In genomic region chr14:89912667-89913211, GRCh38 we compare ENCODE assay signal across 8 cellular contexts. TPM values are rescaled to one million over a fixed set of nuclear protein-coding genes. Genes with fewer than 3 reads are reported as not detected.
DNase-seq lines count a peak whose midpoint lies in the region; ATAC-seq and TF ChIP-seq lines count a peak whose summit lies in the region.

No MANE protein-coding gene starts in this region.

- no peaks in the 10 kb centered on the region for H3K36me3 ChIP-seq in SJSA1

- peak overlapping the region; percentile 5 for H3T11ph ChIP-seq in H9 (ENCODE audit: low read length)

- peaks cover 6% of the 10 kb centered on the region; the same call in 1 of the 2 replicates for H3K4me1 ChIP-seq in H9 (ENCODE audit: insufficient read depth, low read length)
- H3K4me1 ChIP-seq in SJSA1 (replicated peaks) = peaks cover 58% of the 10 kb centered on the region

- no peak overlapping the region for H4K8ac ChIP-seq in H9 (replicated peaks; ENCODE audit: insufficient read length, low read depth, low read length)

- no peak overlapping the region for H4K91ac ChIP-seq in H9 (ENCODE audit: insufficient read length, low read depth, low read length)

- no peak overlapping the region for H2BK20ac ChIP-seq in H9 (ENCODE audit: low read depth, low read length, poor library complexity, severe bottlenecking)

- H4K5ac ChIP-seq in H9 (ENCODE audit: insufficient read length, low read depth, low read length) = no peak overlapping the region

- H3K4me3 ChIP-seq in SJSA1 = no peak overlapping the region

- no peaks in the 10 kb centered on the region for H3K9me3 Mint-ChIP-seq in H9
- H3K9me3 Mint-ChIP-seq in activated T-helper 17 cell treated with anti-CD3 and anti-CD28 coated beads, Interleukin-2, amount 50 U/mL, for 72 hours = no peaks in the 10 kb centered on the region

- no peak overlapping the region for H2AFZ ChIP-seq in H9 (ENCODE audit: low read length)

- peaks cover 42 to 46% of the 10 kb centered on the region in 2 experiments for H3K4me1 Mint-ChIP-seq in H9
- no peaks in the 10 kb centered on the region for H3K4me1 Mint-ChIP-seq in activated T-helper 17 cell treated with anti-CD3 and anti-CD28 coated beads, Interleukin-2, amount 50 U/mL, for 72 hours

- no peak overlapping the region; the same call in 1 of the 2 replicates for H3K4ac ChIP-seq in H9 (ENCODE audit: low read depth, low read length)

- no peak overlapping the region for H2AK5ac ChIP-seq in H9 (ENCODE audit: insufficient read length, low read length)

- H3K9ac ChIP-seq in H9 (ENCODE audit: extremely low read depth, insufficient read length, low read length) = no peak overlapping the region

- no peaks in the 10 kb centered on the region for H3K79me2 ChIP-seq in H9 (ENCODE audit: insufficient read depth, low read length)

- peaks cover 5% of the 10 kb centered on the region for H3K27me3 Mint-ChIP-seq in H9 (ENCODE audit: low read depth)
- no peaks in the 10 kb centered on the region for H3K27me3 Mint-ChIP-seq in activated T-helper 17 cell treated with anti-CD3 and anti-CD28 coated beads, Interleukin-2, amount 50 U/mL, for 72 hours

- H3K4me3 Mint-ChIP-seq in H9 = no peak overlapping the region
- H3K4me3 Mint-ChIP-seq in activated T-helper 17 cell treated with anti-CD3 and anti-CD28 coated beads, Interleukin-2, amount 50 U/mL, for 72 hours = no peak overlapping the region

- H3K9me3 ChIP-seq in H9 (ENCODE audit: control insufficient read depth, low read depth, low read length) = no peaks in the 10 kb centered on the region
- H3K9me3 ChIP-seq in SJSA1 (replicated peaks) = no peaks in the 10 kb centered on the region

- H3K79me1 ChIP-seq in H9 (ENCODE audit: insufficient read depth, low read depth, low read length, poor library complexity, severe bottlenecking) = no peaks in the 10 kb centered on the region

- no peak overlapping the region for H3K14ac ChIP-seq in H9 (ENCODE audit: insufficient read depth, low read length)

- peak overlapping the region; percentile 28 for H2BK12ac ChIP-seq in H9 (ENCODE audit: insufficient read length, low read depth, low read length)

- no CpG with 5 or more reads among the region's 9 CpGs for WGBS in H9 (ENCODE audit: extremely low coverage, insufficient read length, low lambda C conversion rate)

- DNase-seq in H9 = no peak
- peak; percentile 70 to 71 for DNase-seq in SJSA1 (ENCODE audit: low read depth in 1 of 2, low spot score in 2 of 2)
- peak; percentile 86 for DNase-seq in foreskin melanocyte
- no peak for DNase-seq in sciatic nerve (ENCODE audit: low spot score)
- DNase-seq in activated effector memory CD4-positive, alpha-beta T cell treated with Interleukin-2 at 50 U/mL for 16 hours = no peak
- DNase-seq in activated naive CD4-positive, alpha-beta T cell treated with Interleukin-2 at 50 U/mL for 16 hours = no peak
- no peak for DNase-seq in SKM-1 (lab: John Stamatoyannopoulos, UW; ENCODE audit: unreplicated experiment)

- peak; percentile 82 for ATAC-seq in sciatic nerve
- ATAC-seq in activated T-helper 17 cell treated with anti-CD3 and anti-CD28 coated beads, Interleukin-2, amount 50 U/mL, for 72 hours (replicated peaks) = no peak

- no peak overlapping the region for H3K56ac ChIP-seq in H9 (ENCODE audit: insufficient read length, low read depth, low read length)

- no peak overlapping the region for H3K23ac ChIP-seq in H9 (ENCODE audit: insufficient read length, low read depth, low read length)

- peak overlapping the region; percentile 87 for H3K18ac ChIP-seq in H9 (ENCODE audit: insufficient read length, low read depth, low read length)

- no peak overlapping the region for H3K4me2 ChIP-seq in H9 (ENCODE audit: insufficient read depth, insufficient read length, low read length)

- H3K23me2 ChIP-seq in H9 (ENCODE audit: insufficient read length, low read depth, low read length, poor library complexity, severe bottlenecking) = no peaks in the 10 kb centered on the region

- peak overlapping the region; percentile 72 for H2BK120ac ChIP-seq in H9 (ENCODE audit: low read depth, low read length, poor library complexity, severe bottlenecking)

- no peak overlapping the region for H2BK5ac ChIP-seq in H9 (ENCODE audit: insufficient read length, low read length)

- peak overlapping the region in 1 of 3 experiments; percentile 57; a peak in 1 of 7 replicates for H3K27ac Mint-ChIP-seq in H9
- no peak overlapping the region for H3K27ac Mint-ChIP-seq in activated T-helper 17 cell treated with anti-CD3 and anti-CD28 coated beads, Interleukin-2, amount 50 U/mL, for 72 hours

- H3K36me3 Mint-ChIP-seq in H9 (ENCODE audit: insufficient read depth in 1 of 3, low read depth in 3 of 3) = peaks cover 0 to 4% (median 3%) of the 10 kb centered on the region in 3 experiments; a peak in 3 of 7 replicates
- no peaks in the 10 kb centered on the region for H3K36me3 Mint-ChIP-seq in activated T-helper 17 cell treated with anti-CD3 and anti-CD28 coated beads, Interleukin-2, amount 50 U/mL, for 72 hours (ENCODE audit: low read depth)

- no peak for TF ChIP-seq CTCF in H9 (conservative IDR thresholded peaks at IDR 0.05)

- H3K27ac ChIP-seq in H9 (ENCODE audit: insufficient read length, low read depth, low read length) (no peak overlapping the region), SJSA1 (peak overlapping the region; percentile 92)

- H4K20me1 ChIP-seq in H9 (ENCODE audit: control insufficient read depth, insufficient read depth, insufficient read length) = no peaks in the 10 kb centered on the region

- H3K27me3 ChIP-seq in H9 (ENCODE audit: insufficient read depth, low read length) = no peaks in the 10 kb centered on the region
- no peaks in the 10 kb centered on the region for H3K27me3 ChIP-seq in SJSA1 (replicated peaks)

- no peak overlapping the region for H2BK15ac ChIP-seq in H9 (ENCODE audit: low read depth, low read length)

- intact Hi-C loops in sciatic nerve (cut with DNase I) = no loop called here

RNA-seq across cellular contexts. Expression of gene EFCAB11, which starts 41.8 kb away (rescaled TPM):
- total RNA-seq in H9 (2021) (17.4 TPM in 2 replicates), sciatic nerve (7.4 TPM)
- total RNA-seq in SJSA1 (2014; rRNA removed; shearing (Covaris generic)) = 5.7 and 12.3 TPM in 2 replicates
- total RNA-seq in activated T-helper 17 cell treated with anti-CD3 and anti-CD28 coated beads, Interleukin-2, amount 50 U/mL, for 72 hours = 1 to 10 TPM; 5.5 to 9.4 TPM

RNA-seq across cellular contexts. Expression of gene TDP1, which starts 43.0 kb away (rescaled TPM):
- total RNA-seq in H9 (2021) (51.2 and 53.4 TPM in 2 replicates), sciatic nerve (12.7 TPM)
- 36.4 and 58.5 TPM in 2 replicates for total RNA-seq in SJSA1 (2014; rRNA removed; shearing (Covaris generic))
- 10 to 100 TPM; 82.8 to 98.3 TPM for total RNA-seq in activated T-helper 17 cell treated with anti-CD3 and anti-CD28 coated beads, Interleukin-2, amount 50 U/mL, for 72 hours

Comparison
In these comparisons a context has a peak if more than half of its experiments do, and no peak if none do; other contexts are left out.
1. DNase-seq: peak in SJSA1 (2 of 2) and foreskin melanocyte (single experiment); none in H9 (single experiment), sciatic nerve (single experiment), activated effector memory CD4-positive, alpha-beta T cell treated with Interleukin-2 at 50 U/mL for 16 hours (single experiment), activated naive CD4-positive, alpha-beta T cell treated with Interleukin-2 at 50 U/mL for 16 hours (single experiment) and SKM-1 (single experiment).